In genomic region chr22:50522806-50523438, GRCh38 we compare ENCODE assay signal across 2 cellular contexts.
TF ChIP-seq lines count a peak whose summit lies in the region.

No MANE protein-coding gene starts in this region.

TF ChIP-seq in IMR-90, 13 proteins besides CTCF, POLR2A, EP300 and RAD21:
- no peak for TF ChIP-seq MAFK (IDR thresholded peaks at IDR 0.05; ENCODE audit: low read depth, low read length)
- TF ChIP-seq MAZ (IDR thresholded peaks at IDR 0.05; ENCODE audit: borderline replicate concordance, low read depth, low read length) = no peak
- no peak for TF ChIP-seq NFE2L2 (IDR thresholded peaks at IDR 0.05; ENCODE audit: low read depth, low read length)
- TF ChIP-seq RCOR1 (IDR thresholded peaks at IDR 0.05; ENCODE audit: insufficient replicate concordance, low read length) = no peak
- no peak for TF ChIP-seq BHLHE40 (IDR thresholded peaks at IDR 0.05; ENCODE audit: low read depth, low read length)
- TF ChIP-seq CHD1 (IDR thresholded peaks at IDR 0.05; ENCODE audit: low read depth, low read length) = no peak
- no peak for TF ChIP-seq CEBPB (IDR thresholded peaks at IDR 0.05; ENCODE audit: low read depth, low read length)
- no peak for TF ChIP-seq FOS (IDR thresholded peaks at IDR 0.05; ENCODE audit: low read depth, low read length)

TF ChIP-seq in K562, 482 proteins besides CTCF, POLR2A, EP300 and RAD21:
- no peak for TF ChIP-seq EWSR1 (IDR thresholded peaks at IDR 0.05; ENCODE audit: borderline replicate concordance, low read depth, partially characterized antibody)
- no peak for TF ChIP-seq ILK (tag; IDR thresholded peaks at IDR 0.05; ENCODE audit: borderline replicate concordance, low read depth)
- TF ChIP-seq NFATC3 (IDR thresholded peaks at IDR 0.05) = no peak
- peak; percentile 51; the same call in 1 of the 2 replicates for TF ChIP-seq POLR2G (IDR thresholded peaks at IDR 0.05; ENCODE audit: low read depth, low read length)
- no peak for TF ChIP-seq CHD4 (IDR thresholded peaks at IDR 0.05; ENCODE audit: insufficient read depth, insufficient replicate concordance, low read depth, low read length, poor library complexity, severe bottlenecking)
- peak; percentile 22 for TF ChIP-seq RBM22 (IDR thresholded peaks at IDR 0.05; ENCODE audit: low read depth, low read length, poor library complexity, severe bottlenecking)
- TF ChIP-seq CAMTA2 (CRISPR knock-in tag; conservative IDR thresholded peaks at IDR 0.05) = no peak
- TF ChIP-seq TSHZ1 (CRISPR knock-in tag; IDR thresholded peaks at IDR 0.05) = no peak
- TF ChIP-seq RAD51 (IDR thresholded peaks at IDR 0.05; ENCODE audit: borderline replicate concordance, low read depth) = no peak
- no peak for TF ChIP-seq ZNF589 (CRISPR knock-in tag; IDR thresholded peaks at IDR 0.05; ENCODE audit: low read depth)
- peak; percentile 27; the same call in 1 of the 2 replicates for TF ChIP-seq RBFOX2 (IDR thresholded peaks at IDR 0.05; ENCODE audit: low read depth, low read length)
TF ChIP-seq in K562: peak in this region for 3.
